In genomic region chr17:28635506-28635905, GRCh38 we compare ENCODE assay signal across 21 cellular contexts.
"Had no signal": no experiment of that assay in that cellular context is flagged by ENCODE, and none has a peak within 500 bp of the region (broad histone marks: within the 10 kb centered on the region; RNA-seq: fewer than 3 reads in every experiment).

No MANE protein-coding gene starts in this region.

- DNase-seq: effector memory CD8-positive, alpha-beta T cell; foreskin keratinocyte; heart left ventricle; kidney; left lung; mesenchymal stem cell; naive thymus-derived CD4-positive, alpha-beta T cell; right lobe of liver; small intestine; stimulated activated CD4-positive, alpha-beta T cell treated with anti-CD3 and anti-CD28 coated beads, Interleukin-15, amount 100 ng/mL, for 24 hours; stimulated activated CD4-positive, alpha-beta T cell treated with anti-CD3 and anti-CD28 coated beads, Interleukin-2, amount 100 ng/mL, for 48 hours; stimulated activated naive B cell treated with anti-CD40 and anti-IgM and Interleukin-4, amounts not matched to agents 10 μg/mL and 1 μg/mL and 100 μg/mL, for 72 hours; stomach; thyroid gland had no signal

- ATAC-seq: effector memory CD8-positive, alpha-beta T cell; foreskin keratinocyte; gastroesophageal sphincter; heart left ventricle; left lung; naive thymus-derived CD4-positive, alpha-beta T cell; right lobe of liver; stimulated activated naive B cell treated with anti-CD40 and anti-IgM and Interleukin-4, amounts not matched to agents 10 μg/mL and 1 μg/mL and 100 μg/mL, for 72 hours had no signal

- H3K4me1 ChIP-seq: esophagus muscularis mucosa, foreskin keratinocyte, gastroesophageal sphincter, heart left ventricle, left lung, neural progenitor cell, parathyroid adenoma, right lobe of liver, thyroid gland had no signal

- H3K4me3 ChIP-seq: coronary artery, esophagus muscularis mucosa, gastroesophageal sphincter, heart left ventricle, hepatocyte, left lung, neural progenitor cell, right lobe of liver, stomach, thyroid gland had no signal

- H3K27ac ChIP-seq: coronary artery, epithelial cell of prostate, esophagus muscularis mucosa, foreskin keratinocyte, gastroesophageal sphincter, heart left ventricle, hepatocyte, left lung, neural progenitor cell, parathyroid adenoma, right lobe of liver, stomach, thyroid gland had no signal

- H3K27me3 ChIP-seq: esophagus muscularis mucosa, foreskin keratinocyte, gastroesophageal sphincter, heart left ventricle, hepatocyte, left lung, neural progenitor cell, right lobe of liver, stomach, thyroid gland had no signal

- H3K9me3 ChIP-seq: esophagus muscularis mucosa, gastroesophageal sphincter, heart left ventricle, left lung, right lobe of liver, stomach, thyroid gland had no signal
